ENCODE assay signal across 8 cellular contexts in genomic region chr7:94657771-94658693, GRCh38. TPM values are rescaled to one million over a fixed set of nuclear protein-coding genes. Genes with fewer than 3 reads are reported as not detected.
DNase-seq lines count a peak whose midpoint lies in the region; ATAC-seq and TF ChIP-seq lines count a peak whose summit lies in the region.

No MANE protein-coding gene starts in this region.

- peaks cover 49% of the 10 kb centered on the region for H3K79me2 ChIP-seq in GM23338 (replicated peaks; ENCODE audit: insufficient read depth)

- H3K36me3 ChIP-seq in GM23338 (ENCODE audit: insufficient read depth), result no peaks in the 10 kb centered on the region

- intact Hi-C loops in activated T-helper 1 cell treated with anti-CD3 and anti-CD28 coated beads, Interleukin-12 subunit alpha, Interleukin-12 subunit beta, Interleukin-2, Interleukin-4 antibody, amounts not matched to agents 30 ng/mL and 10 ng/mL and 1 ng/mL, durations not matched to agents 14 hours and 24 hours and 36 hours (cut with micrococcal nuclease), result loop anchor here (1.0 to 5.0 kb wide), 3 partner anchors 148 to 1426 kb away; partner anchors contain the start of genes BET1 and VPS50

- peak overlapping the region; percentile 57; the same call in 1 of the 2 replicates for H3K4me3 ChIP-seq in GM23338

- H3K27ac ChIP-seq in GM23338 (ENCODE audit: low read depth), result no peak overlapping the region

- H3K9me3 Mint-ChIP-seq in GM23338 (peaks cover 20% of the 10 kb centered on the region), nephron (peaks cover 2% of the 10 kb centered on the region)
- no peaks in the 10 kb centered on the region for H3K9me3 Mint-ChIP-seq in activated T-helper 1 cell treated with anti-CD3 and anti-CD28 coated beads, Interleukin-12 subunit alpha, Interleukin-12 subunit beta, Interleukin-2, Interleukin-4 antibody, amounts not matched to agents 30 ng/mL and 10 ng/mL and 1 ng/mL, durations not matched to agents 14 hours and 24 hours and 36 hours
- no peaks in the 10 kb centered on the region for H3K9me3 Mint-ChIP-seq in stimulated activated naive B cell treated with anti-CD40 and anti-IgM and Interleukin-4, amounts not matched to agents 10 μg/mL and 1 μg/mL and 100 μg/mL, for 72 hours

- H3F3A ChIP-seq in GM23338 (replicated peaks; ENCODE audit: low read depth), result peaks cover 11% of the 10 kb centered on the region; the same call in 1 of the 2 replicates

- H3K9me2 ChIP-seq in GM23338 (ENCODE audit: insufficient read depth), result no peaks in the 10 kb centered on the region

- H3K27ac Mint-ChIP-seq in GM23338 (no peak overlapping the region), nephron (peak overlapping the region; percentile 81 to 96 (median 91))
- no peak overlapping the region for H3K27ac Mint-ChIP-seq in activated T-helper 1 cell treated with anti-CD3 and anti-CD28 coated beads, Interleukin-12 subunit alpha, Interleukin-12 subunit beta, Interleukin-2, Interleukin-4 antibody, amounts not matched to agents 30 ng/mL and 10 ng/mL and 1 ng/mL, durations not matched to agents 14 hours and 24 hours and 36 hours
- H3K27ac Mint-ChIP-seq in stimulated activated naive B cell treated with anti-CD40 and anti-IgM and Interleukin-4, amounts not matched to agents 10 μg/mL and 1 μg/mL and 100 μg/mL, for 72 hours, result no peak overlapping the region

- H2AFZ ChIP-seq in GM23338, result no peak overlapping the region

- peak in 1 of 2 experiments; percentile 8; a peak in 1 of 4 replicates for TF ChIP-seq CTCF in GM23338 (conservative IDR thresholded peaks at IDR 0.05; ENCODE audit: low read depth in 2 of 2)
- TF ChIP-seq CTCF in nephron (IDR thresholded peaks at IDR 0.05; ENCODE audit: unreplicated experiment in 3 of 3), result no peak

- H3K27me3 Mint-ChIP-seq in GM23338 (ENCODE audit: insufficient read depth, low read depth, poor library complexity), result peaks cover 3% of the 10 kb centered on the region
- H3K27me3 Mint-ChIP-seq in activated T-helper 1 cell treated with anti-CD3 and anti-CD28 coated beads, Interleukin-12 subunit alpha, Interleukin-12 subunit beta, Interleukin-2, Interleukin-4 antibody, amounts not matched to agents 30 ng/mL and 10 ng/mL and 1 ng/mL, durations not matched to agents 14 hours and 24 hours and 36 hours (ENCODE audit: insufficient read depth), result peaks cover 26% of the 10 kb centered on the region
- H3K27me3 Mint-ChIP-seq in nephron (ENCODE audit: low read depth), result no peaks in the 10 kb centered on the region
- H3K27me3 Mint-ChIP-seq in stimulated activated naive B cell treated with anti-CD40 and anti-IgM and Interleukin-4, amounts not matched to agents 10 μg/mL and 1 μg/mL and 100 μg/mL, for 72 hours, result peaks cover 4 to 8% of the 10 kb centered on the region in 2 donors

- peak; percentile 100 for DNase-seq in DMS53 (lab: John Stamatoyannopoulos, UW)
- DNase-seq in GM23338 (ENCODE audit: low spot score), result peak; percentile 95
- peak; percentile 74 for DNase-seq in Kasumi-1 (lab: John Stamatoyannopoulos, UW)
- DNase-seq in RKO (ENCODE audit: low spot score), result peak; percentile 90
- DNase-seq in activated T-helper 1 cell treated with anti-CD3 and anti-CD28 coated beads, Interleukin-12 subunit alpha, Interleukin-12 subunit beta, Interleukin-2, Interleukin-4 antibody, amounts not matched to agents 30 ng/mL and 10 ng/mL and 1 ng/mL, durations not matched to agents 14 hours and 24 hours and 36 hours (ENCODE audit: low spot score), result peak; percentile 86
- DNase-seq in fibroblast of gingiva (ENCODE audit: low read depth), result peak; percentile 79
- peak; percentile 97 for DNase-seq in stimulated activated naive B cell treated with anti-CD40 and anti-IgM and Interleukin-4, amounts not matched to agents 10 μg/mL and 1 μg/mL and 100 μg/mL, for 72 hours

- 0 out of 2 replicates have a peak, but pooled peaks cover 5% of the 10 kb centered on the region for H4K20me1 ChIP-seq in GM23338 (replicated peaks; ENCODE audit: insufficient read depth)

- peaks cover 19% of the 10 kb centered on the region for H3K4me1 Mint-ChIP-seq in GM23338
- H3K4me1 Mint-ChIP-seq in activated T-helper 1 cell treated with anti-CD3 and anti-CD28 coated beads, Interleukin-12 subunit alpha, Interleukin-12 subunit beta, Interleukin-2, Interleukin-4 antibody, amounts not matched to agents 30 ng/mL and 10 ng/mL and 1 ng/mL, durations not matched to agents 14 hours and 24 hours and 36 hours (ENCODE audit: low read depth), result peaks cover 19% of the 10 kb centered on the region
- peaks cover 15% of the 10 kb centered on the region for H3K4me1 Mint-ChIP-seq in nephron
- peaks cover 4 to 22% of the 10 kb centered on the region in 2 donors for H3K4me1 Mint-ChIP-seq in stimulated activated naive B cell treated with anti-CD40 and anti-IgM and Interleukin-4, amounts not matched to agents 10 μg/mL and 1 μg/mL and 100 μg/mL, for 72 hours

- no peak overlapping the region for H3K4me2 ChIP-seq in GM23338

- ATAC-seq in GM23338, result peak; percentile 74
- ATAC-seq in stimulated activated naive B cell treated with anti-CD40 and anti-IgM and Interleukin-4, amounts not matched to agents 10 μg/mL and 1 μg/mL and 100 μg/mL, for 72 hours (replicated peaks), result peak; percentile 86 to 88

- peak overlapping the region; percentile 91 for H3K4me3 Mint-ChIP-seq in GM23338
- H3K4me3 Mint-ChIP-seq in activated T-helper 1 cell treated with anti-CD3 and anti-CD28 coated beads, Interleukin-12 subunit alpha, Interleukin-12 subunit beta, Interleukin-2, Interleukin-4 antibody, amounts not matched to agents 30 ng/mL and 10 ng/mL and 1 ng/mL, durations not matched to agents 14 hours and 24 hours and 36 hours, result peak overlapping the region; percentile 83
- peak overlapping the region; percentile 88 to 93 (median 90) for H3K4me3 Mint-ChIP-seq in nephron
- peak overlapping the region; percentile 85 to 92 for H3K4me3 Mint-ChIP-seq in stimulated activated naive B cell treated with anti-CD40 and anti-IgM and Interleukin-4, amounts not matched to agents 10 μg/mL and 1 μg/mL and 100 μg/mL, for 72 hours

- peaks cover 26% of the 10 kb centered on the region for H3K27me3 ChIP-seq in GM23338 (ENCODE audit: insufficient read depth)

- H3K4me1 ChIP-seq in GM23338 (ENCODE audit: insufficient read depth), result peaks cover 15% of the 10 kb centered on the region

- H3K36me3 Mint-ChIP-seq in GM23338 (ENCODE audit: low read depth) (peaks cover 14% of the 10 kb centered on the region), nephron (ENCODE audit: low read depth) (peaks cover 16% of the 10 kb centered on the region)
- H3K36me3 Mint-ChIP-seq in activated T-helper 1 cell treated with anti-CD3 and anti-CD28 coated beads, Interleukin-12 subunit alpha, Interleukin-12 subunit beta, Interleukin-2, Interleukin-4 antibody, amounts not matched to agents 30 ng/mL and 10 ng/mL and 1 ng/mL, durations not matched to agents 14 hours and 24 hours and 36 hours (ENCODE audit: low read depth), result no peaks in the 10 kb centered on the region
- H3K36me3 Mint-ChIP-seq in stimulated activated naive B cell treated with anti-CD40 and anti-IgM and Interleukin-4, amounts not matched to agents 10 μg/mL and 1 μg/mL and 100 μg/mL, for 72 hours, result no peaks in the 10 kb centered on the region

TF ChIP-seq in GM23338, 12 proteins besides CTCF, POLR2A, EP300 and RAD21 (continues in another document):
- TF ChIP-seq EZH2 (IDR thresholded peaks at IDR 0.05; ENCODE audit: low read depth, unreplicated experiment) (no peak), STAT1 (IDR thresholded peaks at IDR 0.05; ENCODE audit: unreplicated experiment) (no peak), ETS1 (IDR thresholded peaks at IDR 0.05) (no peak), NANOG (IDR thresholded peaks at IDR 0.05; ENCODE audit: borderline replicate concordance) (no peak), ZNF331 (CRISPR knock-in tag; IDR thresholded peaks at IDR 0.05; ENCODE audit: low read depth) (no peak), CREB1 (CRISPR knock-in tag; IDR thresholded peaks at IDR 0.05; ENCODE audit: low read depth) (no peak), POLR2AphosphoS5 (IDR thresholded peaks at IDR 0.05; ENCODE audit: low read depth) (no peak)

RNA-seq across cellular contexts. Expression of gene SGCE, which starts 2.1 kb away (rescaled TPM):
- total RNA-seq in GM23338 (2014; rRNA removed; shearing (Covaris generic)), result 46.1 and 52.1 TPM in 2 replicates
- 53.5 and 54.8 TPM in 2 replicates for polyA plus RNA-seq in GM23338 (2016; fragmentation: Nextera tagmentation; extraction: Ambion mirVana)
- 0.42 TPM in 1 of 2 replicates, not detected in the other for total RNA-seq in activated T-helper 1 cell treated with anti-CD3 and anti-CD28 coated beads, Interleukin-12 subunit alpha, Interleukin-12 subunit beta, Interleukin-2, Interleukin-4 antibody, amounts not matched to agents 30 ng/mL and 10 ng/mL and 1 ng/mL, durations not matched to agents 14 hours and 24 hours and 36 hours

Comparison
In these comparisons a context has a peak if more than half of its experiments do, and no peak if none do; other contexts are left out.
1. H3K27ac Mint-ChIP-seq: peak in nephron (3 of 3); none in GM23338 (single experiment), activated T-helper 1 cell treated with anti-CD3 and anti-CD28 coated beads, Interleukin-12 subunit alpha, Interleukin-12 subunit beta, Interleukin-2, Interleukin-4 antibody, amounts not matched to agents 30 ng/mL and 10 ng/mL and 1 ng/mL, durations not matched to agents 14 hours and 24 hours and 36 hours (single experiment) and stimulated activated naive B cell treated with anti-CD40 and anti-IgM and Interleukin-4, amounts not matched to agents 10 μg/mL and 1 μg/mL and 100 μg/mL, for 72 hours (single experiment).
2. RNA of gene SGCE, which starts 2.1 kb away (total RNA-seq): 46.1 to 52.1 TPM in GM23338; 0.42 TPM in activated T-helper 1 cell treated with anti-CD3 and anti-CD28 coated beads, Interleukin-12 subunit alpha, Interleukin-12 subunit beta, Interleukin-2, Interleukin-4 antibody, amounts not matched to agents 30 ng/mL and 10 ng/mL and 1 ng/mL, durations not matched to agents 14 hours and 24 hours and 36 hours; every median in the first group is over 10 times any median in the second.
3. Peak in every context shown above with its lines, with median percentiles within 50 percentile points of each other: DNase-seq and H3K4me3 Mint-ChIP-seq.